In genomic region chr4:113783289-113783688, GRCh38 we compare ENCODE assay signal across 23 cellular contexts.
"Had no signal": no experiment of that assay in that cellular context is flagged by ENCODE, and none has a peak within 500 bp of the region (broad histone marks: within the 10 kb centered on the region; RNA-seq: fewer than 3 reads in every experiment).

No MANE protein-coding gene starts in this region.

- H3K4me1 Mint-ChIP-seq: neural progenitor cell; stimulated activated memory B cell treated with anti-CD40 and anti-IgM and Interleukin-4, amounts not matched to agents 10 μg/mL and 1 μg/mL and 100 μg/mL, for 72 hours had no signal

- H3K9ac ChIP-seq: neural progenitor cell had no signal

- H3K27ac ChIP-seq: breast epithelium, colonic mucosa, neural progenitor cell, sigmoid colon, upper lobe of right lung had no signal

- ATAC-seq: activated T-cell treated with anti-CD3 and anti-CD28 coated beads, Interleukin-2, amount 50 U/mL, for 72 hours; heart right ventricle; left cardiac atrium; mucosa of descending colon; stimulated activated memory B cell treated with anti-CD40 and anti-IgM and Interleukin-4, amounts not matched to agents 10 μg/mL and 1 μg/mL and 100 μg/mL, for 72 hours; upper lobe of right lung had no signal

- H3K4me3 Mint-ChIP-seq: activated T-cell treated with anti-CD3 and anti-CD28 coated beads, Interleukin-2, amount 50 U/mL, for 72 hours; neural progenitor cell; stimulated activated memory B cell treated with anti-CD40 and anti-IgM and Interleukin-4, amounts not matched to agents 10 μg/mL and 1 μg/mL and 100 μg/mL, for 72 hours had no signal

- H3K4me2 ChIP-seq: neural progenitor cell, smooth muscle cell had no signal

- H3K27ac Mint-ChIP-seq: activated T-cell treated with anti-CD3 and anti-CD28 coated beads, Interleukin-2, amount 50 U/mL, for 72 hours; neural progenitor cell; progenitor cell of endocrine pancreas; stimulated activated memory B cell treated with anti-CD40 and anti-IgM and Interleukin-4, amounts not matched to agents 10 μg/mL and 1 μg/mL and 100 μg/mL, for 72 hours had no signal

- H3K36me3 ChIP-seq: breast epithelium, colonic mucosa, heart right ventricle, neural progenitor cell, sigmoid colon, upper lobe of right lung had no signal

- H3K4me3 ChIP-seq: breast epithelium, colonic mucosa, heart right ventricle, mucosa of descending colon, neural progenitor cell, sigmoid colon, smooth muscle cell, upper lobe of right lung had no signal

- H3K27me3 Mint-ChIP-seq: progenitor cell of endocrine pancreas had no signal

- H3K4me1 ChIP-seq: breast epithelium, colonic mucosa, neural progenitor cell had no signal

- H3K36me3 Mint-ChIP-seq: neural progenitor cell; stimulated activated memory B cell treated with anti-CD40 and anti-IgM and Interleukin-4, amounts not matched to agents 10 μg/mL and 1 μg/mL and 100 μg/mL, for 72 hours had no signal

- H3K9me3 Mint-ChIP-seq: neural progenitor cell had no signal

- H3K27me3 ChIP-seq: breast epithelium, colonic mucosa, heart right ventricle, neural progenitor cell, sigmoid colon, upper lobe of right lung had no signal

- H3K9me3 ChIP-seq: breast epithelium, colonic mucosa, heart right ventricle, mucosa of descending colon, sigmoid colon, upper lobe of right lung had no signal

- DNase-seq: activated CD4-positive, alpha-beta T cell treated with anti-CD3 and anti-CD28 coated beads for 1 hour; activated CD4-positive, alpha-beta T cell treated with anti-CD3 and anti-CD28 coated beads, Interleukin-2, amount 50 U/mL, for 4 hours; activated CD8-positive, alpha-beta memory T cell treated with anti-CD3 and anti-CD28 coated beads, Interleukin-2, amount 50 U/mL, for 48 hours; activated effector memory CD4-positive, alpha-beta T cell treated with anti-CD3 and anti-CD28 coated beads, Interleukin-2, amount 50 U/mL, for 16 hours; activated naive CD4-positive, alpha-beta T cell treated with anti-CD3 and anti-CD28 coated beads, Interleukin-2, amount 50 U/mL, for 16 hours; activated T-cell treated with anti-CD3 and anti-CD28 coated beads, Interleukin-2, amount 50 U/mL, for 72 hours; colonic mucosa; foreskin fibroblast; heart right ventricle; islet precursor cell; left cardiac atrium; mesendoderm; mucosa of descending colon; retina; sigmoid colon; stimulated activated CD4-positive, alpha-beta T cell treated with anti-CD3 and anti-CD28 coated beads, Interleukin-15, amount 100 ng/mL, for 24 hours; T-helper 9 cell; upper lobe of right lung had no signal
